Comparison of ENCODE assay signal across 10 cellular contexts in the genomic region with DNA sequence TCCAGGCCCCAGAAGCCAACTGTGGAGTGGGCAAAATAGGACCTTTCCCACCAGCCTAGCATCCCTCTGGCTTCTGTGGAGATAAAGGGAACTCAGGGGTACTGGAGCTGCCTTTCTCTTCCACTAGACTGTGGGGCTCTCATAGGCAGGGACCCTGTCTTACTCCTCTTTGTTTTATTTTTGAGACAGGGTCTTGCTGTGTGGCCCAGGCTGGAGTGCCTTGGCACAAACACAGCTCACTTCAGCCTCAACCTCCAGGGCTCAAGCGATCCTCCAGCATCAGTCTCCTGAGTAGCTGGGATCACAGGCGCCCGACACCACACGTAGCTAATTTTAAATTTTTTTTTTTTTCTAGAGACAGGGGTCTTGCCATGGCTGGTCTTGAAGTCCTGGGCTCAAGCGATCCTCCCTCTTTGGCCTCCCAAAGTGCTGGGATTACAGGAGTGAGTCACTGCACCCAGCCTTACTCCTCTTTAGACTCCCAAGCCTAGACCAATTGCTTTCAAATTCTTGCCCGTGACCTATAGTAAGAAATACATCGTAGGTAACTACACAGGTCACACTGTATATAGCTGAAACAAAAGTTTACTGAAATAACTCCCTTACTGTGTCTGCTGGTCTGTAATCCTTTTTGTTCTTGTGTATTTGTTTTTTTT. TPM values are rescaled to one million over a fixed set of nuclear protein-coding genes. Genes with fewer than 3 reads are reported as not detected.
DNase-seq lines count a peak whose midpoint lies in the region; ATAC-seq and TF ChIP-seq lines count a peak whose summit lies in the region.
"Had no signal": no experiment of that assay in that cellular context is flagged by ENCODE, and none has a peak within 500 bp of the region (broad histone marks: within the 10 kb centered on the region; RNA-seq: fewer than 3 reads in every experiment).

No MANE protein-coding gene starts in this region.

- TF ChIP-seq CTCF in Calu3 (IDR thresholded peaks at IDR 0.05; ENCODE audit: unreplicated experiment) (no peak), PC-3 (conservative IDR thresholded peaks at IDR 0.05; ENCODE audit: low read depth, low read length) (no peak), endothelial cell (IDR thresholded peaks at IDR 0.05; ENCODE audit: unreplicated experiment) (no peak), progenitor cell of endocrine pancreas (IDR thresholded peaks at IDR 0.05; ENCODE audit: unreplicated experiment) (no peak)

- no peaks in the 10 kb centered on the region for H3K9me2 ChIP-seq in PC-3 (replicated peaks; ENCODE audit: low read length)

- H2AFZ ChIP-seq in PC-3 (ENCODE audit: low read length), result no peak overlapping the region

- H3K4me2 ChIP-seq in PC-3 (ENCODE audit: low read length), result peak overlapping the region; percentile 86

- BruUV-seq in Calu3 (replicated peaks; lab: Mats Ljungman, UMichigan), result no TSS peak
- no TSS peak for BruUV-seq in PC-3 (replicated peaks; lab: Mats Ljungman, UMichigan)

- H3K4me1 ChIP-seq in PC-3 (ENCODE audit: insufficient read depth, low read length), result peaks cover 45% of the 10 kb centered on the region

- H3K27ac ChIP-seq in PC-3 (ENCODE audit: low read length), result peak overlapping the region; percentile 68

- H3K4me1 Mint-ChIP-seq in Calu3 (ENCODE audit: low read depth, unreplicated experiment) (peaks cover 42% of the 10 kb centered on the region), endothelial cell (ENCODE audit: unreplicated experiment) (peaks cover 43% of the 10 kb centered on the region), progenitor cell of endocrine pancreas (ENCODE audit: low read depth) (peaks cover 38% of the 10 kb centered on the region)

- ATAC-seq in PC-3 (no peak), GM19395 (IDR thresholded peaks at IDR 0.05; ENCODE audit: unreplicated experiment) (no peak), HG03469 (IDR thresholded peaks at IDR 0.05; ENCODE audit: unreplicated experiment) (no peak)

- DNase-seq in Calu3 (no peak), PC-3 (no peak), endothelial cell (ENCODE audit: low spot score) (no peak), progenitor cell of endocrine pancreas (ENCODE audit: low spot score, unreplicated experiment) (no peak), activated gamma-delta T cell treated with Interleukin-2 at 50 U/mL for 16 hours (no peak)
- DNase-seq in NK-92 treated with Interleukin-12 subunit alpha and Interleukin-12 subunit beta, amount 100 ng/mL, for 24 hours (lab: John Stamatoyannopoulos, UW), result no peak
- DNase-seq: activated gamma-delta T cell, NCI-H2029 had no signal

- CTCF ChIA-PET in Calu3 (lab: Charles Lee) (no interaction called here), PC-3 (lab: Charles Lee) (no interaction called here)

- H4K20me1 ChIP-seq in PC-3 (ENCODE audit: low read length), result no peaks in the 10 kb centered on the region

- H3K4me3 Mint-ChIP-seq in Calu3 (ENCODE audit: low read depth, unreplicated experiment) (peak overlapping the region; percentile 82), endothelial cell (ENCODE audit: unreplicated experiment) (peak overlapping the region; percentile 89), progenitor cell of endocrine pancreas (ENCODE audit: low read depth) (peak overlapping the region; percentile 88)

- no peaks in the 10 kb centered on the region for H3K36me3 ChIP-seq in PC-3 (ENCODE audit: low read depth, low read length)

- H3K9me3 Mint-ChIP-seq in Calu3 (ENCODE audit: low read depth, unreplicated experiment), result no peaks in the 10 kb centered on the region
- H3K9me3 Mint-ChIP-seq in endothelial cell (ENCODE audit: unreplicated experiment), result no peaks in the 10 kb centered on the region
- H3K9me3 Mint-ChIP-seq in progenitor cell of endocrine pancreas (ENCODE audit: low read depth), result no peaks in the 10 kb centered on the region

- peak overlapping the region; percentile 90 for H3K4me3 ChIP-seq in PC-3 (ENCODE audit: low read length)

- H3K79me2 ChIP-seq in PC-3 (ENCODE audit: low read length), result peaks cover 72% of the 10 kb centered on the region

- H3K9me3 ChIP-seq in PC-3 (ENCODE audit: low read length), result no peaks in the 10 kb centered on the region

- no peaks in the 10 kb centered on the region for H3K27me3 ChIP-seq in PC-3 (ENCODE audit: low read length)

- no peaks in the 10 kb centered on the region for H3K27me3 Mint-ChIP-seq in Calu3 (ENCODE audit: unreplicated experiment)
- peaks cover 19% of the 10 kb centered on the region for H3K27me3 Mint-ChIP-seq in endothelial cell (ENCODE audit: unreplicated experiment)
- no peaks in the 10 kb centered on the region for H3K27me3 Mint-ChIP-seq in progenitor cell of endocrine pancreas

- H3K36me3 Mint-ChIP-seq in Calu3 (ENCODE audit: insufficient read depth, unreplicated experiment) (peaks cover 41% of the 10 kb centered on the region), endothelial cell (ENCODE audit: low read depth, unreplicated experiment) (peaks cover 8% of the 10 kb centered on the region), progenitor cell of endocrine pancreas (ENCODE audit: insufficient read depth) (peaks cover 2% of the 10 kb centered on the region)

- H3K9ac ChIP-seq in PC-3 (ENCODE audit: low read length), result peak overlapping the region; percentile 95

- POLR2A ChIA-PET in PC-3 (lab: Charles Lee; ENCODE audit: unreplicated experiment), result no interaction called here

- H3K27ac Mint-ChIP-seq in Calu3 (ENCODE audit: unreplicated experiment), result peak overlapping the region; percentile 95
- H3K27ac Mint-ChIP-seq in endothelial cell (ENCODE audit: unreplicated experiment), result peak overlapping the region; percentile 92
- peak overlapping the region; percentile 98 for H3K27ac Mint-ChIP-seq in progenitor cell of endocrine pancreas

- intact Hi-C loops in Calu3 (cut with micrococcal nuclease; ENCODE audit: unreplicated experiment), result loop anchor here (5.0 kb wide), 1 partner anchor 178 kb away; no protein-coding TSS in a partner anchor
- intact Hi-C loops in PC-3 (cut with micrococcal nuclease), result loop anchor here (5.0 kb wide), 1 partner anchor 178 kb away; no protein-coding TSS in a partner anchor

- no peaks in the 10 kb centered on the region for H3F3A ChIP-seq in PC-3 (ENCODE audit: low read length, unreplicated experiment)

RNA-seq across cellular contexts. Expression of a gene that starts 2.6 kb away (rescaled TPM):
- total RNA-seq in Calu3 (2022) (38.0 and 43.4 TPM in 2 replicates), PC-3 (2014; rRNA removed) (33.0 and 64.2 TPM in 2 replicates), endothelial cell (ENCODE audit: unreplicated experiment) (46.2 TPM), progenitor cell of endocrine pancreas (69.0 and 75.0 TPM in 2 replicates)
